In the genomic region with DNA sequence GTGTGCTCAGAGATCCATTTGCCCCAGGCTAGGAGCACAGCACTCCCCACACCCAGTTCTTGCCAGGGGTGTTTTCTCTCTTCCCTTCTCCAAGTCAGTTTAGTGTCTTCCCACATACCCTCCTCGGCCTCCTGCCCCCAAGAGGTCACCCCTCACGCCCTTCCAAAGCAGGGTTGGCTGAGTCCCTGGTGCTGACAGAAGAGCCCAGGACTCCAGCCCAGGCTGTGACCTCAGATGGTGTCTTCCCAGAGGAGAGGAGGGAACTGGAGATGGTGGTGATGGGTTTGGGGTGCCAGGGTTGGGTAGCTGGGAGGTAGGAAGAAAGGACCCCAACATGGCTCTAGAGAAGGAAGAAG, we compare ENCODE assay signal across 27 cellular contexts. TPM values are rescaled to one million over a fixed set of nuclear protein-coding genes. Genes with fewer than 3 reads are reported as not detected.
DNase-seq lines count a peak whose midpoint lies in the region; ATAC-seq and TF ChIP-seq lines count a peak whose summit lies in the region.
"Had no signal": no experiment of that assay in that cellular context is flagged by ENCODE, and none has a peak within 500 bp of the region (broad histone marks: within the 10 kb centered on the region; RNA-seq: fewer than 3 reads in every experiment).

No MANE protein-coding gene starts in this region.

- 95% methylated on average over 2 of the region's 2 CpGs for WGBS in HUES64

- no peak for TF ChIP-seq CTCF in WERI-Rb-1 (IDR thresholded peaks at IDR 0.05; ENCODE audit: low read depth, low read length)
- no peak for TF ChIP-seq CTCF in progenitor cell of endocrine pancreas (IDR thresholded peaks at IDR 0.05; ENCODE audit: unreplicated experiment)
- TF ChIP-seq CTCF in chondrocyte (IDR thresholded peaks at IDR 0.05): no peak

- H3K4me3 Mint-ChIP-seq in progenitor cell of endocrine pancreas (ENCODE audit: low read depth): no peak overlapping the region
- H3K4me3 Mint-ChIP-seq in chondrocyte (ENCODE audit: unreplicated experiment): no peak overlapping the region
- H3K4me3 Mint-ChIP-seq in activated CD4-positive, alpha-beta T cell treated with anti-CD3 and anti-CD28 coated beads for 36 hours: no peak overlapping the region
- H3K4me3 Mint-ChIP-seq: activated naive CD8-positive, alpha-beta T cell treated with anti-CD3 and anti-CD28 coated beads, Interleukin-2, amount 50 U/mL, for 24 hours; CD14-positive monocyte; memory B cell; T-helper 1 cell treated with Interleukin-12 subunit alpha and Interleukin-12 subunit beta and Interleukin-4 antibody, amounts not matched to agents 30 μg/mL and 1 μg/mL, for 36 hours had no signal

- peak overlapping the region; percentile 9; the same call in 1 of the 2 replicates for H3K9ac ChIP-seq in HUES64 (ENCODE audit: low read depth, low read length)

- H3K36me3 ChIP-seq in HUES64 (ENCODE audit: insufficient read depth, low read length) (peaks cover 18% of the 10 kb centered on the region; the same call in 1 of the 2 replicates), WERI-Rb-1 (peaks cover 14% of the 10 kb centered on the region)

- peak overlapping the region; percentile 98 for H3K27ac ChIP-seq in HUES64 (ENCODE audit: low read depth, low read length)
- no peak overlapping the region for H3K27ac ChIP-seq in WERI-Rb-1
- H3K27ac ChIP-seq: SK-N-MC, suprapubic skin had no signal

- H3K27me3 ChIP-seq in HUES64 (ENCODE audit: insufficient read depth, low read length) (no peaks in the 10 kb centered on the region), WERI-Rb-1 (ENCODE audit: insufficient read depth, low read depth, severe bottlenecking) (no peaks in the 10 kb centered on the region)
- H3K27me3 ChIP-seq: suprapubic skin had no signal

- H3K9me3 Mint-ChIP-seq in progenitor cell of endocrine pancreas (ENCODE audit: low read depth) (no peaks in the 10 kb centered on the region), chondrocyte (ENCODE audit: low read depth) (no peaks in the 10 kb centered on the region)
- H3K9me3 Mint-ChIP-seq in activated CD4-positive, alpha-beta T cell treated with anti-CD3 and anti-CD28 coated beads for 36 hours (ENCODE audit: low read depth): no peaks in the 10 kb centered on the region
- H3K9me3 Mint-ChIP-seq: activated naive CD8-positive, alpha-beta T cell treated with anti-CD3 and anti-CD28 coated beads, Interleukin-2, amount 50 U/mL, for 24 hours; memory B cell; T-helper 1 cell treated with Interleukin-12 subunit alpha and Interleukin-12 subunit beta and Interleukin-4 antibody, amounts not matched to agents 30 μg/mL and 1 μg/mL, for 36 hours had no signal

- CTCF ChIA-PET in activated CD4-positive, alpha-beta T cell treated with anti-CD3 and anti-CD28 coated beads for 36 hours (lab: Charles Lee): no interaction called here

- peak overlapping the region; percentile 85 for H3K27ac Mint-ChIP-seq in progenitor cell of endocrine pancreas
- no peak overlapping the region for H3K27ac Mint-ChIP-seq in chondrocyte (ENCODE audit: unreplicated experiment)
- H3K27ac Mint-ChIP-seq in activated CD4-positive, alpha-beta T cell treated with anti-CD3 and anti-CD28 coated beads for 36 hours: no peak overlapping the region
- H3K27ac Mint-ChIP-seq: activated naive CD8-positive, alpha-beta T cell treated with anti-CD3 and anti-CD28 coated beads, Interleukin-2, amount 50 U/mL, for 24 hours; memory B cell; T-helper 1 cell treated with Interleukin-12 subunit alpha and Interleukin-12 subunit beta and Interleukin-4 antibody, amounts not matched to agents 30 μg/mL and 1 μg/mL, for 36 hours had no signal

- peaks cover 64% of the 10 kb centered on the region for H3K4me1 ChIP-seq in HUES64 (ENCODE audit: insufficient read depth, low read length)

- DNase-seq in WERI-Rb-1 (peak; percentile 8), left ventricle myocardium superior (no peak), progenitor cell of endocrine pancreas (ENCODE audit: low spot score, unreplicated experiment) (no peak), chondrocyte (ENCODE audit: low spot score) (no peak), T-helper 9 cell (no peak)
- DNase-seq in activated CD4-positive, alpha-beta T cell treated with anti-CD3 and anti-CD28 coated beads for 36 hours: no peak
- DNase-seq: activated naive CD8-positive, alpha-beta T cell treated with anti-CD3 and anti-CD28 coated beads, Interleukin-2, amount 50 U/mL, for 24 hours; Calu3; DMS79 treated with DMSO at 0.1 percent for 48 hours; effector CD4-positive, alpha-beta T cell; GF-D8; Kasumi-1; NCI-H1436; NCI-H2081 treated with DMSO at 0.1 percent for 48 hours; NCI-H226; occipital lobe; stimulated activated CD4-positive, alpha-beta T cell treated with anti-CD3 and anti-CD28 coated beads, Interleukin-4, amount 100 ng/mL, for 4 hours; stimulated activated naive CD4-positive, alpha-beta T cell had no signal

- peak; percentile 44 for ATAC-seq in left ventricle myocardium superior
- no peak for ATAC-seq in activated CD4-positive, alpha-beta T cell treated with anti-CD3 and anti-CD28 coated beads for 36 hours
- ATAC-seq: activated naive CD8-positive, alpha-beta T cell treated with anti-CD3 and anti-CD28 coated beads, Interleukin-2, amount 50 U/mL, for 24 hours; HepG2 had no signal

- peaks cover 28% of the 10 kb centered on the region for H3K4me1 Mint-ChIP-seq in progenitor cell of endocrine pancreas (ENCODE audit: low read depth)
- peaks cover 11% of the 10 kb centered on the region for H3K4me1 Mint-ChIP-seq in chondrocyte (ENCODE audit: low read depth)
- peaks cover 20% of the 10 kb centered on the region for H3K4me1 Mint-ChIP-seq in activated CD4-positive, alpha-beta T cell treated with anti-CD3 and anti-CD28 coated beads for 36 hours

- POLR2A ChIA-PET in activated CD4-positive, alpha-beta T cell treated with anti-CD3 and anti-CD28 coated beads for 36 hours (lab: Charles Lee): no interaction called here

- no peaks in the 10 kb centered on the region for H3K27me3 Mint-ChIP-seq in progenitor cell of endocrine pancreas
- no peaks in the 10 kb centered on the region for H3K27me3 Mint-ChIP-seq in chondrocyte (ENCODE audit: low read depth)
- H3K27me3 Mint-ChIP-seq in activated CD4-positive, alpha-beta T cell treated with anti-CD3 and anti-CD28 coated beads for 36 hours: no peaks in the 10 kb centered on the region
- H3K27me3 Mint-ChIP-seq: activated naive CD8-positive, alpha-beta T cell treated with anti-CD3 and anti-CD28 coated beads, Interleukin-2, amount 50 U/mL, for 24 hours; memory B cell had no signal

- intact Hi-C loops in left ventricle myocardium superior (cut with micrococcal nuclease): no loop called here
- intact Hi-C loops in activated CD4-positive, alpha-beta T cell treated with anti-CD3 and anti-CD28 coated beads for 36 hours (cut with DNase I, micrococcal nuclease): no loop called here

- peaks cover 9% of the 10 kb centered on the region for H3K36me3 Mint-ChIP-seq in progenitor cell of endocrine pancreas (ENCODE audit: insufficient read depth)
- peaks cover 8% of the 10 kb centered on the region for H3K36me3 Mint-ChIP-seq in chondrocyte (ENCODE audit: low read depth)
- H3K36me3 Mint-ChIP-seq in activated CD4-positive, alpha-beta T cell treated with anti-CD3 and anti-CD28 coated beads for 36 hours (ENCODE audit: low read depth): peaks cover 5% of the 10 kb centered on the region

- H3K4me3 ChIP-seq in HUES64 (ENCODE audit: low read length): no peak overlapping the region
- H3K4me3 ChIP-seq in WERI-Rb-1 (ENCODE audit: low read depth, low read length): no peak overlapping the region
- H3K4me3 ChIP-seq: SK-N-MC, suprapubic skin had no signal

- no peaks in the 10 kb centered on the region for H3K9me3 ChIP-seq in HUES64 (ENCODE audit: insufficient read depth, low read depth, low read length)
- H3K9me3 ChIP-seq in WERI-Rb-1 (ENCODE audit: severe bottlenecking): no peaks in the 10 kb centered on the region
- H3K9me3 ChIP-seq: suprapubic skin had no signal

RNA-seq across cellular contexts. Expression of a gene that starts 19.8 kb away (rescaled TPM):
- 12.3 TPM for polyA plus RNA-seq in HUES64 (2013, experiment 1 of 2)
- polyA plus RNA-seq in HUES64 (2013, experiment 2 of 2): 13.2 TPM
- 3.0 TPM for total RNA-seq in left ventricle myocardium superior
- 10.8 and 13.4 TPM in 2 replicates for total RNA-seq in progenitor cell of endocrine pancreas
- 4.3 to 6.5 TPM (median 6.0 TPM) in 3 replicates for total RNA-seq in chondrocyte
- total RNA-seq in activated CD4-positive, alpha-beta T cell treated with anti-CD3 and anti-CD28 coated beads for 36 hours: 1 to 10 TPM; 3.9 to 5.1 TPM

RNA-seq across cellular contexts. Expression of a gene that starts 30.3 kb away (rescaled TPM):
- polyA plus RNA-seq in HUES64 (2013, experiment 1 of 2): 78.2 TPM
- polyA plus RNA-seq in HUES64 (2013, experiment 2 of 2): 91.5 TPM
- 131 TPM for total RNA-seq in left ventricle myocardium superior
- 148 and 153 TPM in 2 replicates for total RNA-seq in progenitor cell of endocrine pancreas
- 59.5 to 65.8 TPM (median 63.4 TPM) in 3 replicates for total RNA-seq in chondrocyte
- 10 to 100 TPM; 48.2 to 55.6 TPM for total RNA-seq in activated CD4-positive, alpha-beta T cell treated with anti-CD3 and anti-CD28 coated beads for 36 hours

RNA-seq across cellular contexts. Expression of a gene that starts 51.5 kb away (rescaled TPM):
- polyA plus RNA-seq in HUES64 (2013, experiment 1 of 2): not detected
- polyA plus RNA-seq in HUES64 (2013, experiment 2 of 2): not detected
- total RNA-seq in left ventricle myocardium superior (16.2 TPM), progenitor cell of endocrine pancreas (not detected in 2 replicates), chondrocyte (not detected in 3 replicates)
- 1 to 10 TPM; 7.7 to 9.6 TPM for total RNA-seq in activated CD4-positive, alpha-beta T cell treated with anti-CD3 and anti-CD28 coated beads for 36 hours
- total RNA-seq: Calu3, epithelial cell of proximal tubule, HepG2, myocyte had no signal
- polyA plus RNA-seq: HepG2 had no signal

RNA-seq across cellular contexts. Expression of a gene that starts 57.5 kb away (rescaled TPM):
- 94.7 TPM for polyA plus RNA-seq in HUES64 (2013, experiment 1 of 2)
- polyA plus RNA-seq in HUES64 (2013, experiment 2 of 2): 75.3 TPM
- total RNA-seq in left ventricle myocardium superior (18.7 TPM), progenitor cell of endocrine pancreas (19.0 and 20.2 TPM in 2 replicates), chondrocyte (1.4 to 1.9 TPM (median 1.8 TPM) in 3 replicates)
- total RNA-seq in activated CD4-positive, alpha-beta T cell treated with anti-CD3 and anti-CD28 coated beads for 36 hours: not detected
- polyA plus RNA-seq: CD14-positive monocyte had no signal
